Comparison of ENCODE assay signal across 13 cellular contexts in genomic region chr13:27969073-27969865, GRCh38. TPM values are rescaled to one million over a fixed set of nuclear protein-coding genes. Genes with fewer than 3 reads are reported as not detected.
DNase-seq lines count a peak whose midpoint lies in the region; ATAC-seq and TF ChIP-seq lines count a peak whose summit lies in the region.
"Had no signal": no experiment of that assay in that cellular context is flagged by ENCODE, and none has a peak within 500 bp of the region (broad histone marks: within the 10 kb centered on the region; RNA-seq: fewer than 3 reads in every experiment).

A gene with protein sequence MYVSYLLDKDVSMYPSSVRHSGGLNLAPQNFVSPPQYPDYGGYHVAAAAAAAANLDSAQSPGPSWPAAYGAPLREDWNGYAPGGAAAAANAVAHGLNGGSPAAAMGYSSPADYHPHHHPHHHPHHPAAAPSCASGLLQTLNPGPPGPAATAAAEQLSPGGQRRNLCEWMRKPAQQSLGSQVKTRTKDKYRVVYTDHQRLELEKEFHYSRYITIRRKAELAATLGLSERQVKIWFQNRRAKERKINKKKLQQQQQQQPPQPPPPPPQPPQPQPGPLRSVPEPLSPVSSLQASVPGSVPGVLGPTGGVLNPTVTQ (minus strand): TSS chr13:27969315. CDS start chr13:27969006, 309 bp downstream.

- H3K27ac ChIP-seq in coronary artery (no peak within 1 kb of the TSS), ovary (no peak within 1 kb of the TSS)
- H3K27ac ChIP-seq: 22Rv1 had no signal

- intact Hi-C loops in ovary (cut with DNase I) = no loop called here

- no peak for TF ChIP-seq POLR2A in ovary (IDR thresholded peaks at IDR 0.05)

- DNase-seq in DMS 273 (lab: John Stamatoyannopoulos, UW; ENCODE audit: unreplicated experiment) (peak; percentile 33), DMS 273 treated with DMSO at 0.1 percent for 48 hours (lab: John Stamatoyannopoulos, UW) (no peak), NCI-H1048 (lab: John Stamatoyannopoulos, UW) (peak; percentile 42), coronary artery (ENCODE audit: low spot score) (no peak), ovary (no peak), dermis blood vessel endothelial cell (no peak), GM03348 (ENCODE audit: low spot score) (no peak)
- DNase-seq: foreskin fibroblast had no signal

- peak within 1 kb of the TSS; percentile 47 for H3K4me3 ChIP-seq in coronary artery
- H3K4me3 ChIP-seq in ovary = peak within 1 kb of the TSS; percentile 34

- H3K4me1 ChIP-seq in ovary (ENCODE audit: insufficient read depth) = no peaks in the 10 kb centered on the region

- H3K27me3 ChIP-seq in ovary = no peaks in the 10 kb centered on the region

- H3K9me3 ChIP-seq in ovary = no peaks in the 10 kb centered on the region

- TF ChIP-seq EP300 in ovary (IDR thresholded peaks at IDR 0.05) = no peak

- no peak for ATAC-seq in GM21529 (IDR thresholded peaks at IDR 0.05; ENCODE audit: unreplicated experiment)

- H3K36me3 ChIP-seq in ovary = no peaks in the 10 kb centered on the region

- WGBS in ovary, 3 donors = 3% methylated on average over 35 of the region's 35 CpGs

- TF ChIP-seq CTCF in coronary artery (IDR thresholded peaks at IDR 0.05) = no peak
- no peak for TF ChIP-seq CTCF in ovary (IDR thresholded peaks at IDR 0.05)

RNA-seq across cellular contexts. Expression of the gene that starts here (rescaled TPM):
- total RNA-seq in ovary = under 1 TPM in 2 of 7 donors, not detected in 5; 0.12 to 0.26 TPM
- under 1 TPM in 1 of 2 donors, not detected in 1; 0.02 TPM for polyA plus RNA-seq in ovary
- not detected in 2 replicates for total RNA-seq in dermis blood vessel endothelial cell
- total RNA-seq: H4, pulmonary artery endothelial cell, subcutaneous adipose tissue had no signal

Comparison
In these comparisons a context has a peak if more than half of its experiments do, and no peak if none do; other contexts are left out.
1. DNase-seq: peak in DMS 273 (single experiment) and NCI-H1048 (single experiment); none in DMS 273 treated with DMSO at 0.1 percent for 48 hours (single experiment), coronary artery (single experiment), ovary (0 of 5), dermis blood vessel endothelial cell (single experiment) and GM03348 (single experiment).